Comparison of ENCODE assay signal across 15 cellular contexts in the genomic region with DNA sequence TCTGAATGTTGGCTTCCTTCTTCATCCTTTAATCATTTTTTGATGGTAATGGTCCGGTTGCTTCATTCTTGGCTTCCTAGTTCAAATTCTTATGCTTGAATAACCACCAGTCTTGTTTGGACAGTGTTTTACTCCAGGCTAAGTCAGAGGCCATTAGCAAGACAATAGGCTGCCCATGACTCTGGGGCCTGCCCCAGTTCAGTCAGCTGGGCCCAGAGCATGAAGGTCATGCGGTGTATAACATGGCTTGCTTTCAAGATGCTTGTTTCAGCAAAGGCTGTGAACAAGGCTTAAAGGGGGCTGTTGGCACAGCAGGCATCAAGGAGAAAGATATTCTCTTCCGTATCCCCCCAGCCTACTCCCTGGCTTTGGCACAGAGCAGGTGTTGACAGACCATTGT. TPM values are rescaled to one million over a fixed set of nuclear protein-coding genes. Genes with fewer than 3 reads are reported as not detected.
"Had no signal": no experiment of that assay in that cellular context is flagged by ENCODE, and none has a peak within 500 bp of the region (broad histone marks: within the 10 kb centered on the region; RNA-seq: fewer than 3 reads in every experiment).

No MANE protein-coding gene starts in this region.

- H3K36me3 Mint-ChIP-seq: naive thymus-derived CD4-positive, alpha-beta T cell; stimulated activated memory B cell treated with anti-CD40 and anti-IgM and Interleukin-4, amounts not matched to agents 10 μg/mL and 1 μg/mL and 100 μg/mL, for 72 hours had no signal

- H3K79me2 ChIP-seq: parathyroid adenoma had no signal

- H3K9me3 Mint-ChIP-seq: naive thymus-derived CD4-positive, alpha-beta T cell; stimulated activated memory B cell treated with anti-CD40 and anti-IgM and Interleukin-4, amounts not matched to agents 10 μg/mL and 1 μg/mL and 100 μg/mL, for 72 hours had no signal

- FAIRE-seq: islet of Langerhans had no signal

- ATAC-seq: gastroesophageal sphincter; mucosa of descending colon; naive thymus-derived CD4-positive, alpha-beta T cell had no signal

- H3K4me3 Mint-ChIP-seq: naive thymus-derived CD4-positive, alpha-beta T cell; stimulated activated memory B cell treated with anti-CD40 and anti-IgM and Interleukin-4, amounts not matched to agents 10 μg/mL and 1 μg/mL and 100 μg/mL, for 72 hours had no signal

- H3K27ac ChIP-seq: breast epithelium, gastroesophageal sphincter, left ventricle myocardium inferior, parathyroid adenoma, thyroid gland had no signal

- H3K4me1 ChIP-seq: breast epithelium, gastroesophageal sphincter, parathyroid adenoma, thyroid gland had no signal

- H3K4me1 Mint-ChIP-seq: naive thymus-derived CD4-positive, alpha-beta T cell; stimulated activated memory B cell treated with anti-CD40 and anti-IgM and Interleukin-4, amounts not matched to agents 10 μg/mL and 1 μg/mL and 100 μg/mL, for 72 hours had no signal

- H3K27me3 ChIP-seq: breast epithelium, gastroesophageal sphincter, thyroid gland had no signal

- H3K9me3 ChIP-seq: breast epithelium, gastroesophageal sphincter, left ventricle myocardium inferior, mucosa of descending colon, thyroid gland had no signal

- H2AFZ ChIP-seq: parathyroid adenoma had no signal

- DNase-seq: activated CD4-positive, CD25-positive, alpha-beta regulatory T cell treated with anti-CD3 and anti-CD28 coated beads, Interleukin-2, amount 50 U/mL, for 72 hours; activated naive CD4-positive, alpha-beta T cell; activated T-cell treated with anti-CD3 and anti-CD28 coated beads for 4 hours; anterior cingulate cortex; cerebellar nuclear complex; effector memory CD4-positive, alpha-beta T cell; left ventricle myocardium inferior; mucosa of descending colon; naive thymus-derived CD4-positive, alpha-beta T cell had no signal

- H3K27ac Mint-ChIP-seq: naive thymus-derived CD4-positive, alpha-beta T cell; stimulated activated memory B cell treated with anti-CD40 and anti-IgM and Interleukin-4, amounts not matched to agents 10 μg/mL and 1 μg/mL and 100 μg/mL, for 72 hours had no signal

- H3K4me3 ChIP-seq: breast epithelium, gastroesophageal sphincter, left ventricle myocardium inferior, mucosa of descending colon, thyroid gland had no signal

- H3K36me3 ChIP-seq: breast epithelium, gastroesophageal sphincter, thyroid gland had no signal

RNA-seq across cellular contexts. Expression of a gene that starts 13.7 kb away (rescaled TPM):
- total RNA-seq: naive thymus-derived CD4-positive, alpha-beta T cell had no signal
- polyA plus RNA-seq: naive thymus-derived CD4-positive, alpha-beta T cell had no signal

RNA-seq across cellular contexts. Expression of a gene that starts 57.7 kb away (rescaled TPM):
- total RNA-seq: naive thymus-derived CD4-positive, alpha-beta T cell had no signal
- polyA plus RNA-seq: naive thymus-derived CD4-positive, alpha-beta T cell had no signal
